ENCODE assay signal across 1 cellular context in the genomic region with DNA sequence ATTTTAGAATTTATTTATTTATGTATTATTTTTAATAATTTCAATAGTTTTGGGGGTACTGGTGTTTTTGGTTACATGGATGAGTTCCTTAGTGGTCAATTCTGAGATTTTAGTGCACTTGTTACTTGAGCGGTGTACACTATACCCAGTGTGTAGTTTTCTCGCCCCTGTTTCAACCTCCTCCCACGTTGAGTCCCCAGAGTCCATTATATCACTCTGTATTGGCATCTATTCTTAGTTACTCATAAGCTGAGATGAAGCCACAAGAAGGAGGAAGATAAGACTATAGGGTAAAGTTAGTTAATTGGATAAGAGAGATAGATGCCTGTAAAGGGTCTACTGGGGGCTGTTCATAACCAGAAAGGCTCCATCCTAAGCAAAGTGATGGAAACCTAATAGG.
TF ChIP-seq lines count a peak whose summit lies in the region.

No MANE protein-coding gene starts in this region.

TF ChIP-seq in HepG2, 621 proteins besides CTCF, POLR2A, EP300 and RAD21:
- TF ChIP-seq FOXA3 (CRISPR knock-in tag; IDR thresholded peaks at IDR 0.05) (no peak), KAT7 (CRISPR knock-in tag; IDR thresholded peaks at IDR 0.05; ENCODE audit: borderline replicate concordance) (no peak), ZNF883 (CRISPR knock-in tag; IDR thresholded peaks at IDR 0.05; ENCODE audit: not compliant biosample characterization) (no peak), RCOR2 (CRISPR knock-in tag; IDR thresholded peaks at IDR 0.05) (no peak), NAIF1 (CRISPR knock-in tag; IDR thresholded peaks at IDR 0.05; ENCODE audit: borderline replicate concordance) (no peak), ZNF761 (CRISPR knock-in tag; conservative IDR thresholded peaks at IDR 0.05) (no peak), NFKBIZ (CRISPR knock-in tag; IDR thresholded peaks at IDR 0.05) (no peak), REL (CRISPR knock-in tag; conservative IDR thresholded peaks at IDR 0.05) (no peak), SMAD9 (CRISPR knock-in tag; IDR thresholded peaks at IDR 0.05) (no peak)
- TF ChIP-seq, protein P1, sequence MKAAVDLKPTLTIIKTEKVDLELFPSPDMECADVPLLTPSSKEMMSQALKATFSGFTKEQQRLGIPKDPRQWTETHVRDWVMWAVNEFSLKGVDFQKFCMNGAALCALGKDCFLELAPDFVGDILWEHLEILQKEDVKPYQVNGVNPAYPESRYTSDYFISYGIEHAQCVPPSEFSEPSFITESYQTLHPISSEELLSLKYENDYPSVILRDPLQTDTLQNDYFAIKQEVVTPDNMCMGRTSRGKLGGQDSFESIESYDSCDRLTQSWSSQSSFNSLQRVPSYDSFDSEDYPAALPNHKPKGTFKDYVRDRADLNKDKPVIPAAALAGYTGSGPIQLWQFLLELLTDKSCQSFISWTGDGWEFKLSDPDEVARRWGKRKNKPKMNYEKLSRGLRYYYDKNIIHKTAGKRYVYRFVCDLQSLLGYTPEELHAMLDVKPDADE (CRISPR knock-in tag; IDR thresholded peaks at IDR 0.05) = no peak
- TF ChIP-seq, protein P2, sequence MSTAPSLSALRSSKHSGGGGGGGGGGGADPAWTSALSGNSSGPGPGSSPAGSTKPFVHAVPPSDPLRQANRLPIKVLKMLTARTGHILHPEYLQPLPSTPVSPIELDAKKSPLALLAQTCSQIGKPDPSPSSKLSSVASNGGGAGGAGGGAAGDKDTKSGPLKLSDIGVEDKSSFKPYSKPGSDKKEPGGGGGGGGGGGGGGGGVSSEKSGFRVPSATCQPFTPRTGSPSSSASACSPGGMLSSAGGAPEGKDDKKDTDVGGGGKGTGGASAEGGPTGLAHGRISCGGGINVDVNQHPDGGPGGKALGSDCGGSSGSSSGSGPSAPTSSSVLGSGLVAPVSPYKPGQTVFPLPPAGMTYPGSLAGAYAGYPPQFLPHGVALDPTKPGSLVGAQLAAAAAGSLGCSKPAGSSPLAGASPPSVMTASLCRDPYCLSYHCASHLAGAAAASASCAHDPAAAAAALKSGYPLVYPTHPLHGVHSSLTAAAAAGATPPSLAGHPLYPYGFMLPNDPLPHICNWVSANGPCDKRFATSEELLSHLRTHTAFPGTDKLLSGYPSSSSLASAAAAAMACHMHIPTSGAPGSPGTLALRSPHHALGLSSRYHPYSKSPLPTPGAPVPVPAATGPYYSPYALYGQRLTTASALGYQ (CRISPR knock-in tag; IDR thresholded peaks at IDR 0.05) = no peak
